8 cellular contexts compared by ENCODE assay signal in genomic region chr3:27632431-27633223, GRCh38.
A peak's percentile ranks its signal among the peaks of the same experiment; 100 is the strongest.
DNase-seq lines count a peak whose midpoint lies in the region; ATAC-seq and TF ChIP-seq lines count a peak whose summit lies in the region.

No MANE protein-coding gene starts in this region.

- peak overlapping the region; percentile 93 for H3K4me3 Mint-ChIP-seq in activated T-helper 2 cell treated with anti-CD3 and anti-CD28 coated beads, Interferon-gamma antibody, Interleukin-2, Interleukin-4, amounts not matched to agents 10 μg/mL and 5 μg/mL and 100 μg/mL, durations not matched to agents 14 hours and 24 hours and 36 hours (ENCODE audit: low read depth)

- no peaks in the 10 kb centered on the region for H3K36me3 Mint-ChIP-seq in activated T-helper 2 cell treated with anti-CD3 and anti-CD28 coated beads, Interferon-gamma antibody, Interleukin-2, Interleukin-4, amounts not matched to agents 10 μg/mL and 5 μg/mL and 100 μg/mL, durations not matched to agents 14 hours and 24 hours and 36 hours (ENCODE audit: low read depth)

- H3K27ac Mint-ChIP-seq in activated T-helper 2 cell treated with anti-CD3 and anti-CD28 coated beads, Interferon-gamma antibody, Interleukin-2, Interleukin-4, amounts not matched to agents 10 μg/mL and 5 μg/mL and 100 μg/mL, durations not matched to agents 14 hours and 24 hours and 36 hours, result peak overlapping the region; percentile 90

- DNase-seq in ACHN (peak; percentile 63), NOMO-1 (lab: John Stamatoyannopoulos, UW; ENCODE audit: unreplicated experiment in 2 of 2) (peak; percentile 55 to 59), foreskin keratinocyte (peak in 1 of 2 donors; percentile 39), omental fat pad (ENCODE audit: low spot score) (no peak), tibial nerve (ENCODE audit: low spot score in 2 of 2) (peak; percentile 13 to 14)
- DNase-seq in activated T-helper 2 cell treated with anti-CD3 and anti-CD28 coated beads, Interferon-gamma antibody, Interleukin-2, Interleukin-4, amounts not matched to agents 10 μg/mL and 5 μg/mL and 100 μg/mL, durations not matched to agents 14 hours and 24 hours and 36 hours (ENCODE audit: low spot score), result peak; percentile 34

- TF ChIP-seq EP300 in tibial nerve (IDR thresholded peaks at IDR 0.05), result peak in 1 of 2 donors; percentile 33

- in situ Hi-C loops in ACHN (cut with HindIII; ENCODE audit: low pct_ligation_motif_present, low pct_unique_long_range_greater_than_20kb, low sequenced_read_pairs), result no loop called here

- WGBS in tibial nerve, 2 donors, result 1 to 17% methylated on average over 33 to 41 of the region's 66 CpGs

- H3K27me3 Mint-ChIP-seq in activated T-helper 2 cell treated with anti-CD3 and anti-CD28 coated beads, Interferon-gamma antibody, Interleukin-2, Interleukin-4, amounts not matched to agents 10 μg/mL and 5 μg/mL and 100 μg/mL, durations not matched to agents 14 hours and 24 hours and 36 hours (ENCODE audit: low read depth), result no peaks in the 10 kb centered on the region

- H3K27me3 ChIP-seq in foreskin keratinocyte (no peaks in the 10 kb centered on the region), tibial nerve (no peaks in the 10 kb centered on the region)

- TF ChIP-seq CTCF in foreskin keratinocyte (conservative IDR thresholded peaks at IDR 0.05) (no peak), omental fat pad (IDR thresholded peaks at IDR 0.05) (no peak), tibial nerve (IDR thresholded peaks at IDR 0.05) (no peak)

- H3K9me3 ChIP-seq in tibial nerve, result no peaks in the 10 kb centered on the region

- intact Hi-C loops in activated T-helper 2 cell treated with anti-CD3 and anti-CD28 coated beads, Interferon-gamma antibody, Interleukin-2, Interleukin-4, amounts not matched to agents 10 μg/mL and 5 μg/mL and 100 μg/mL, durations not matched to agents 14 hours and 24 hours and 36 hours (cut with micrococcal nuclease), result loop anchor here (5.0 to 10.0 kb wide), 2 partner anchors 50 to 692 kb away; no protein-coding TSS in a partner anchor

- peak in 1 of 2 donors; percentile 9 for TF ChIP-seq POLR2A in tibial nerve (IDR thresholded peaks at IDR 0.05)

- H3K4me1 Mint-ChIP-seq in activated T-helper 2 cell treated with anti-CD3 and anti-CD28 coated beads, Interferon-gamma antibody, Interleukin-2, Interleukin-4, amounts not matched to agents 10 μg/mL and 5 μg/mL and 100 μg/mL, durations not matched to agents 14 hours and 24 hours and 36 hours (ENCODE audit: low read depth), result peaks cover 44% of the 10 kb centered on the region

- no peaks in the 10 kb centered on the region for H3K9me3 Mint-ChIP-seq in activated T-helper 2 cell treated with anti-CD3 and anti-CD28 coated beads, Interferon-gamma antibody, Interleukin-2, Interleukin-4, amounts not matched to agents 10 μg/mL and 5 μg/mL and 100 μg/mL, durations not matched to agents 14 hours and 24 hours and 36 hours

- H3K4me1 ChIP-seq in foreskin keratinocyte (peaks cover 16% of the 10 kb centered on the region), tibial nerve (peaks cover 0 to 8% (median 1%) of the 10 kb centered on the region in 4 donors)

- peak overlapping the region; percentile 44 to 62 (median 56) for H3K4me3 ChIP-seq in tibial nerve

- ATAC-seq in GM18520 (IDR thresholded peaks at IDR 0.05; ENCODE audit: unreplicated experiment) (peak; percentile 68), HG03045 (IDR thresholded peaks at IDR 0.05; ENCODE audit: unreplicated experiment) (peak; percentile 83), foreskin keratinocyte (peak; percentile 83), omental fat pad (ENCODE audit: low FRiP score) (peak; percentile 89)

- H3K27ac ChIP-seq in foreskin keratinocyte, result peak overlapping the region; percentile 28
- H3K27ac ChIP-seq in tibial nerve, result peak overlapping the region; percentile 58 to 83 (median 82)

- H3K36me3 ChIP-seq in tibial nerve, result no peaks in the 10 kb centered on the region
